In genomic region chr2:189086710-189087109, GRCh38 we compare ENCODE assay signal across 15 cellular contexts.
A peak's percentile ranks its signal among the peaks of the same experiment; 100 is the strongest.
DNase-seq lines count a peak whose midpoint lies in the region; ATAC-seq, FAIRE-seq and TF ChIP-seq lines count a peak whose summit lies in the region.
"Had no signal": no experiment of that assay in that cellular context is flagged by ENCODE, and none has a peak within 500 bp of the region (broad histone marks: within the 10 kb centered on the region; RNA-seq: fewer than 3 reads in every experiment).

No MANE protein-coding gene starts in this region.

- peak; percentile 6 for FAIRE-seq in kidney (lab: Jason Lieb, UNC)
- FAIRE-seq: GM12878 had no signal

- H3K27me3 ChIP-seq in neural progenitor cell = no peaks in the 10 kb centered on the region
- H3K27me3 ChIP-seq: esophagus muscularis mucosa had no signal

- H3K4me1 ChIP-seq in kidney (ENCODE audit: control insufficient read depth in 1 of 2, insufficient read depth in 1 of 2, low read depth in 1 of 2, low read length in 2 of 2) (no peaks in the 10 kb centered on the region), neural progenitor cell (no peaks in the 10 kb centered on the region)

- no peaks in the 10 kb centered on the region for H3K36me3 Mint-ChIP-seq in stimulated activated memory B cell treated with anti-CD40 and anti-IgM and Interleukin-4, amounts not matched to agents 10 μg/mL and 1 μg/mL and 100 μg/mL, for 72 hours
- H3K36me3 Mint-ChIP-seq in neural progenitor cell (peaks cover 11% of the 10 kb centered on the region), glutamatergic neuron (ENCODE audit: unreplicated experiment) (no peaks in the 10 kb centered on the region)

- intact Hi-C loops in kidney (cut with DNase I) = loop anchor here (10.0 kb wide), 1 partner anchor 318 kb away; no protein-coding TSS in a partner anchor

- no peak overlapping the region for H3K27ac Mint-ChIP-seq in stimulated activated memory B cell treated with anti-CD40 and anti-IgM and Interleukin-4, amounts not matched to agents 10 μg/mL and 1 μg/mL and 100 μg/mL, for 72 hours
- H3K27ac Mint-ChIP-seq in neural progenitor cell (no peak overlapping the region), glutamatergic neuron (ENCODE audit: unreplicated experiment) (no peak overlapping the region)
- H3K27ac Mint-ChIP-seq: activated CD8-positive, alpha-beta T cell treated with anti-CD3 and anti-CD28 coated beads, Interleukin-2, amount 10 ng/mL, durations not matched to agents 7 days and 5 days had no signal

- H3K27ac ChIP-seq in kidney (ENCODE audit: low read depth in 2 of 2, low read length in 2 of 2) (no peak overlapping the region), neural progenitor cell (no peak overlapping the region)
- H3K27ac ChIP-seq: esophagus muscularis mucosa had no signal

- peak; percentile 61 for DNase-seq in A172 (ENCODE audit: low spot score)
- peak; percentile 95 for DNase-seq in HS-5 (ENCODE audit: low read depth)
- peak; percentile 51 for DNase-seq in astrocyte of the spinal cord (ENCODE audit: low read depth, low spot score)
- DNase-seq in kidney = no peak
- no peak for DNase-seq in neural progenitor cell (ENCODE audit: low spot score)
- DNase-seq in glutamatergic neuron = no peak
- DNase-seq: activated CD8-positive, alpha-beta T cell treated with anti-CD3 and anti-CD28 coated beads, Interleukin-2, amount 10 ng/mL, durations not matched to agents 7 days and 5 days; left cardiac atrium; NCI-H1048; T-helper 9 cell had no signal

- H3K4me3 Mint-ChIP-seq in stimulated activated memory B cell treated with anti-CD40 and anti-IgM and Interleukin-4, amounts not matched to agents 10 μg/mL and 1 μg/mL and 100 μg/mL, for 72 hours = no peak overlapping the region
- H3K4me3 Mint-ChIP-seq in neural progenitor cell (no peak overlapping the region), glutamatergic neuron (ENCODE audit: unreplicated experiment) (no peak overlapping the region)
- H3K4me3 Mint-ChIP-seq: activated CD8-positive, alpha-beta T cell treated with anti-CD3 and anti-CD28 coated beads, Interleukin-2, amount 10 ng/mL, durations not matched to agents 7 days and 5 days; central memory CD8-positive, alpha-beta T cell had no signal

- in situ Hi-C loops in astrocyte of the spinal cord (cut with HindIII; ENCODE audit: low sequenced_read_pairs) = no loop called here

- H3K79me2 ChIP-seq in neural progenitor cell (ENCODE audit: low read depth) = no peaks in the 10 kb centered on the region

- H3K27me3 Mint-ChIP-seq in stimulated activated memory B cell treated with anti-CD40 and anti-IgM and Interleukin-4, amounts not matched to agents 10 μg/mL and 1 μg/mL and 100 μg/mL, for 72 hours = no peaks in the 10 kb centered on the region
- no peaks in the 10 kb centered on the region for H3K27me3 Mint-ChIP-seq in neural progenitor cell (ENCODE audit: insufficient read depth, low read depth)
- H3K27me3 Mint-ChIP-seq in glutamatergic neuron (ENCODE audit: unreplicated experiment) = peaks cover 1% of the 10 kb centered on the region
- H3K27me3 Mint-ChIP-seq: central memory CD8-positive, alpha-beta T cell had no signal

- no peaks in the 10 kb centered on the region for H4K20me1 ChIP-seq in neural progenitor cell (ENCODE audit: low read depth)

- no peaks in the 10 kb centered on the region for H3K9me3 Mint-ChIP-seq in stimulated activated memory B cell treated with anti-CD40 and anti-IgM and Interleukin-4, amounts not matched to agents 10 μg/mL and 1 μg/mL and 100 μg/mL, for 72 hours
- H3K9me3 Mint-ChIP-seq in neural progenitor cell (no peaks in the 10 kb centered on the region), glutamatergic neuron (ENCODE audit: unreplicated experiment) (no peaks in the 10 kb centered on the region)
- H3K9me3 Mint-ChIP-seq: central memory CD8-positive, alpha-beta T cell had no signal

- H3K9ac ChIP-seq in kidney (ENCODE audit: low read length in 2 of 2) (no peak overlapping the region), neural progenitor cell (no peak overlapping the region)

- ATAC-seq in stimulated activated memory B cell treated with anti-CD40 and anti-IgM and Interleukin-4, amounts not matched to agents 10 μg/mL and 1 μg/mL and 100 μg/mL, for 72 hours = no peak
- no peak for ATAC-seq in GM21423 (IDR thresholded peaks at IDR 0.05; ENCODE audit: unreplicated experiment)
- ATAC-seq: activated CD8-positive, alpha-beta T cell treated with anti-CD3 and anti-CD28 coated beads, Interleukin-2, amount 10 ng/mL, durations not matched to agents 7 days and 5 days; GM12878 had no signal

- TF ChIP-seq CTCF in astrocyte of the spinal cord (IDR thresholded peaks at IDR 0.05; ENCODE audit: low read depth, low read length) (no peak), kidney (IDR thresholded peaks at IDR 0.05; ENCODE audit: borderline replicate concordance, extremely low read depth, insufficient read depth) (no peak), neural progenitor cell (IDR thresholded peaks at IDR 0.05) (no peak), glutamatergic neuron (IDR thresholded peaks at IDR 0.05; ENCODE audit: partially characterized antibody, unreplicated experiment) (no peak)

- no peaks in the 10 kb centered on the region for H3F3A ChIP-seq in neural progenitor cell (ENCODE audit: low read depth)

- H3K9me3 ChIP-seq in kidney (ENCODE audit: control insufficient read depth in 1 of 2, low read length in 2 of 2) = no peaks in the 10 kb centered on the region
- H3K9me3 ChIP-seq in neural progenitor cell (ENCODE audit: low read depth) = no peaks in the 10 kb centered on the region
- H3K9me3 ChIP-seq: esophagus muscularis mucosa had no signal

- H3K4me3 ChIP-seq in astrocyte of the spinal cord (ENCODE audit: low read depth, low read length) (no peak overlapping the region), kidney (ENCODE audit: low read length in 2 of 2) (no peak overlapping the region), neural progenitor cell (no peak overlapping the region)
- H3K4me3 ChIP-seq: esophagus muscularis mucosa, GM12878 had no signal

- no peaks in the 10 kb centered on the region for H3K4me1 Mint-ChIP-seq in stimulated activated memory B cell treated with anti-CD40 and anti-IgM and Interleukin-4, amounts not matched to agents 10 μg/mL and 1 μg/mL and 100 μg/mL, for 72 hours
- no peaks in the 10 kb centered on the region for H3K4me1 Mint-ChIP-seq in neural progenitor cell
- peaks cover 5% of the 10 kb centered on the region for H3K4me1 Mint-ChIP-seq in glutamatergic neuron (ENCODE audit: low read depth, unreplicated experiment)
- H3K4me1 Mint-ChIP-seq: central memory CD8-positive, alpha-beta T cell had no signal

- no peak overlapping the region for H3K4me2 ChIP-seq in neural progenitor cell

- H3K36me3 ChIP-seq in kidney (ENCODE audit: control insufficient read depth in 1 of 2, insufficient read depth in 2 of 2, low read length in 2 of 2) (no peaks in the 10 kb centered on the region), neural progenitor cell (no peaks in the 10 kb centered on the region)

- no peak overlapping the region for H2AFZ ChIP-seq in neural progenitor cell (replicated peaks)

Comparison
In these comparisons a context has a peak if more than half of its experiments do, and no peak if none do; other contexts are left out.
1. DNase-seq: peak in A172 (single experiment), HS-5 (single experiment) and astrocyte of the spinal cord (single experiment); none in kidney (single experiment), neural progenitor cell (single experiment) and glutamatergic neuron (single experiment).